Comparison of ENCODE assay signal across 1 cellular context in genomic region chr2:233062447-233062842, GRCh38.
TF ChIP-seq lines count a peak whose summit lies in the region.

No MANE protein-coding gene starts in this region.

TF ChIP-seq in K562, 482 proteins besides CTCF, POLR2A, EP300 and RAD21:
- TF ChIP-seq BCL6 (CRISPR knock-in tag; IDR thresholded peaks at IDR 0.05) (no peak), SFPQ (IDR thresholded peaks at IDR 0.05; ENCODE audit: low read depth, low read length) (no peak)
